1 cellular context compared by ENCODE assay signal in the genomic region with DNA sequence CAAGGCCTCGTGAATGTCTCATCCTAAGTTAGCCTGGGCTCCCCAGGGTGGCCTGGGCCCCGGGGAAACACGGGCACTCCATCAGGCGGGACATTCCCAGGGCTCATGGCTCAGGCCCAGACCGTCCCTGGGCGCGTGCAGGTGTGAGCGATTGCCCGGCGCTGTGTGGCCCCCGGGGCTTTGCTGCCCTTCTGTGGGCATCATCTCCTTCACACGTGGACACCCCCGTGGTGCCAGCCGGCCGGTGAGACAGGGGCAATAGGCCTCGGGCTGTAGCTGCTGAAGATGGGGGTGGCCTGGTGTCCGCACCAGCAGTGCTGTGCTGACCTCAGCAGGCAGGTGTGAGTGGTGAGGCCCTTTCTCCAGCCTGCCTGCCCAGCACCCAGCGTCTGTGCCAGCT.
TF ChIP-seq lines count a peak whose summit lies in the region.

No MANE protein-coding gene starts in this region.

TF ChIP-seq in liver, 16 proteins besides CTCF, POLR2A, EP300 and RAD21 (continued from another document):
- no peak for TF ChIP-seq REST (IDR thresholded peaks at IDR 0.05)
- TF ChIP-seq ATF3 (IDR thresholded peaks at IDR 0.05) = no peak
- no peak for TF ChIP-seq FOXA1 (IDR thresholded peaks at IDR 0.05)
- TF ChIP-seq NR2F2 (IDR thresholded peaks at IDR 0.05) = no peak
- TF ChIP-seq HNF4A (conservative IDR thresholded peaks at IDR 0.05) = no peak
